19 cellular contexts compared by ENCODE assay signal in the genomic region with DNA sequence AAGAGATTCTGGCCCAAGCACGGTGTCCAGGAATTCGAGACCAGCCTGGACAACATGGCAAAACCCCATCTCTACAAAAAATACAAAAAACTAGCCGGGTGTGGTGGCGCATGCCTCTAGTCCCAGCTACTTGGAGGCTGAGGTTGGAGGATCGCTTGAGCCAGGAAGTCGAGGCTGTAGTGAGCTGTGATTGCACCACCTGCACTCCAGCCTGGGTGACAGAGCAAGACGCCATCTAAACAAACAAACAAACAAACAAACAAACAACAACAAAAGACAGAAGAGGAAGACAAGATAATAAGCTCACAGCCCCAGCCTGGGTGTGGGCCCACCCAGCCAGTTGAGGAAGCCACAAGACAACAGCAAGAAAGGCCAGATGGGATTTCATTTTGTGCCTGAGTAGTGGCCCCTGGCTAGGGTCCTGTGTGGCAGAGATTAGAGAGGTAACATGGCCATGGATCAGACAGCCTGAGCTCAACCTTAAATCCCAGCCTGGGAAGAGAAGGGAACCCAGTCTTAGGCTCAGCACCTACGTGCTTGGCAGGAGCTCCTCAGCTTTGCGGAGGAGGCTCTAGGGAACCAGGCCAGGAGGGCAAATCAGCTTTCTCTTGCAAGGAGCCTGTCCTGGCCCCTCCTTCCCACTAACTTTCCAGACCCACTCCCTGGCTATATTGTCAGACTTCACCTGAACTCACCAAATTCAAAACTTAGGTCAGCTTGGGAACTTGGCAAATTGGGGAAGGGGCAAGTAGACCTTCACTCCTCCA. TPM values are rescaled to one million over a fixed set of nuclear protein-coding genes. Genes with fewer than 3 reads are reported as not detected.
DNase-seq lines count a peak whose midpoint lies in the region; ATAC-seq, FAIRE-seq and TF ChIP-seq lines count a peak whose summit lies in the region.
"Had no signal": no experiment of that assay in that cellular context is flagged by ENCODE, and none has a peak within 500 bp of the region (broad histone marks: within the 10 kb centered on the region; RNA-seq: fewer than 3 reads in every experiment).

No MANE protein-coding gene starts in this region.

- POLR2A ChIA-PET in activated CD4-positive, alpha-beta T cell treated with anti-CD3 and anti-CD28 coated beads for 36 hours (lab: Charles Lee) = interaction anchor here (0.6 to 2.8 kb wide), 8 partner anchors 10 to 218 kb away, joined by 3 to 18 read pairs (median 4); a partner anchor contains a TSS

- H3K4me1 Mint-ChIP-seq in activated CD4-positive, alpha-beta T cell treated with anti-CD3 and anti-CD28 coated beads for 36 hours = no peaks in the 10 kb centered on the region
- H3K4me1 Mint-ChIP-seq: central memory CD8-positive, alpha-beta T cell had no signal

- H3K9me1 ChIP-seq in keratinocyte (ENCODE audit: control insufficient read depth, extremely low read depth, insufficient read depth, low read length) = no peaks in the 10 kb centered on the region

- H3K79me2 ChIP-seq in keratinocyte (ENCODE audit: control insufficient read depth, insufficient read depth, low read length) = no peaks in the 10 kb centered on the region

- H3K27me3 ChIP-seq in NT2/D1 (ENCODE audit: insufficient read depth, insufficient read length) = no peaks in the 10 kb centered on the region
- H3K27me3 ChIP-seq in keratinocyte (ENCODE audit: control insufficient read depth, extremely low read depth, insufficient read depth, low read length) = no peaks in the 10 kb centered on the region
- H3K27me3 ChIP-seq in spleen (replicated peaks in 1 of 7) = no peaks in the 10 kb centered on the region
- H3K27me3 ChIP-seq: neutrophil had no signal

- peak; percentile 4 for DNase-seq in activated CD4-positive, alpha-beta T cell treated with anti-CD3 and anti-CD28 coated beads for 36 hours
- no peak for DNase-seq in activated CD4-positive, alpha-beta T cell treated with anti-CD3 and anti-CD28 coated beads for 48 hours
- DNase-seq in NT2/D1 (ENCODE audit: low read depth, low spot score) (no peak), keratinocyte (ENCODE audit: low read depth, low spot score) (no peak), spleen (peak; percentile 30), ecto neural progenitor cell (ENCODE audit: low spot score) (no peak)
- DNase-seq: DND-41, NCI-H1048, NCI-H2171 treated with DMSO at 0.1 percent for 48 hours had no signal

- no peaks in the 10 kb centered on the region for H3K36me3 Mint-ChIP-seq in activated CD4-positive, alpha-beta T cell treated with anti-CD3 and anti-CD28 coated beads for 36 hours (ENCODE audit: low read depth)
- H3K36me3 Mint-ChIP-seq: activated naive CD8-positive, alpha-beta T cell; stimulated activated memory B cell treated with anti-CD40 and anti-IgM and Interleukin-4, amounts not matched to agents 10 μg/mL and 1 μg/mL and 100 μg/mL, for 72 hours had no signal

- no peak overlapping the region for H3K27ac ChIP-seq in keratinocyte (ENCODE audit: control insufficient read depth, insufficient read depth, low read length)
- H3K27ac ChIP-seq in spleen = no peak overlapping the region
- H3K27ac ChIP-seq: C4-2B, SK-N-MC had no signal

- FAIRE-seq in keratinocyte (lab: Jason Lieb, UNC) = no peak
- FAIRE-seq: frontal cortex had no signal

- intact Hi-C loops in activated CD4-positive, alpha-beta T cell treated with anti-CD3 and anti-CD28 coated beads for 36 hours (cut with DNase I, micrococcal nuclease) = no loop called here
- intact Hi-C loops in spleen (cut with DNase I; ENCODE audit: low total_unique reads) = no loop called here

- no peak overlapping the region for H3K4me3 ChIP-seq in NT2/D1 (ENCODE audit: insufficient read length, low read depth)
- H3K4me3 ChIP-seq in keratinocyte (ENCODE audit: control insufficient read depth in 2 of 3, extremely low read depth in 1 of 3, insufficient read depth in 2 of 3, low read depth in 1 of 3, low read length in 3 of 3) = no peak overlapping the region
- H3K4me3 ChIP-seq in spleen = no peak overlapping the region
- H3K4me3 ChIP-seq: SK-N-MC had no signal

- no peaks in the 10 kb centered on the region for H3K9me3 Mint-ChIP-seq in activated CD4-positive, alpha-beta T cell treated with anti-CD3 and anti-CD28 coated beads for 36 hours (ENCODE audit: low read depth)
- H3K9me3 Mint-ChIP-seq: central memory CD8-positive, alpha-beta T cell; stimulated activated memory B cell treated with anti-CD40 and anti-IgM and Interleukin-4, amounts not matched to agents 10 μg/mL and 1 μg/mL and 100 μg/mL, for 72 hours had no signal

- ATAC-seq in activated CD4-positive, alpha-beta T cell treated with anti-CD3 and anti-CD28 coated beads for 36 hours = no peak
- ATAC-seq in GM18873 (IDR thresholded peaks at IDR 0.05; ENCODE audit: low FRiP score, unreplicated experiment) (no peak), HG02885 (IDR thresholded peaks at IDR 0.05; ENCODE audit: poor library complexity, unreplicated experiment) (no peak)

- no peak overlapping the region for H3K4me2 ChIP-seq in keratinocyte (ENCODE audit: control insufficient read depth, extremely low read depth, insufficient read depth, low read depth, low read length)

- CTCF ChIA-PET in activated CD4-positive, alpha-beta T cell treated with anti-CD3 and anti-CD28 coated beads for 36 hours (lab: Charles Lee) = interaction anchor here (0.5 to 1.8 kb wide), 11 partner anchors 9 to 220 kb away, joined by 3 to 8 read pairs (median 4); a partner anchor contains a TSS

- no peak for TF ChIP-seq POLR2A in spleen (IDR thresholded peaks at IDR 0.05)

- no peaks in the 10 kb centered on the region for H4K20me1 ChIP-seq in keratinocyte (ENCODE audit: control insufficient read depth, extremely low read depth, insufficient read depth, low read length)

- TF ChIP-seq CTCF in keratinocyte (optimal IDR thresholded peaks at IDR 0.05 in 1 of 3, IDR thresholded peaks at IDR 0.05 in 1 of 3, conservative IDR thresholded peaks at IDR 0.05 in 1 of 3; ENCODE audit: extremely low read depth in 1 of 3, insufficient read depth in 2 of 3, low read length in 3 of 3) (no peak), spleen (IDR thresholded peaks at IDR 0.05 in 8 of 11, conservative IDR thresholded peaks at IDR 0.05 in 3 of 11) (no peak)

- H3K9ac ChIP-seq in NT2/D1 (ENCODE audit: insufficient read length, low read depth) (peak overlapping the region; percentile 27), keratinocyte (ENCODE audit: control insufficient read depth, extremely low read depth, insufficient read depth, low read length) (no peak overlapping the region)

- no peaks in the 10 kb centered on the region for H3K27me3 Mint-ChIP-seq in activated CD4-positive, alpha-beta T cell treated with anti-CD3 and anti-CD28 coated beads for 36 hours
- H3K27me3 Mint-ChIP-seq: activated naive CD8-positive, alpha-beta T cell; central memory CD8-positive, alpha-beta T cell; stimulated activated memory B cell treated with anti-CD40 and anti-IgM and Interleukin-4, amounts not matched to agents 10 μg/mL and 1 μg/mL and 100 μg/mL, for 72 hours had no signal

- H3K9me3 ChIP-seq in NT2/D1 (ENCODE audit: insufficient read depth, low read length) (no peaks in the 10 kb centered on the region), keratinocyte (ENCODE audit: control insufficient read depth, low read depth, low read length) (no peaks in the 10 kb centered on the region), spleen (no peaks in the 10 kb centered on the region)
- H3K9me3 ChIP-seq: neutrophil had no signal

- H3K4me3 Mint-ChIP-seq in activated CD4-positive, alpha-beta T cell treated with anti-CD3 and anti-CD28 coated beads for 36 hours = no peak overlapping the region
- H3K4me3 Mint-ChIP-seq: activated naive CD8-positive, alpha-beta T cell; central memory CD8-positive, alpha-beta T cell; stimulated activated memory B cell treated with anti-CD40 and anti-IgM and Interleukin-4, amounts not matched to agents 10 μg/mL and 1 μg/mL and 100 μg/mL, for 72 hours had no signal

- H3K36me3 ChIP-seq in NT2/D1 (ENCODE audit: insufficient read depth, insufficient read length, low read length) (no peaks in the 10 kb centered on the region), keratinocyte (ENCODE audit: control insufficient read depth in 2 of 2, extremely low read depth in 1 of 2, insufficient read depth in 2 of 2, low read length in 2 of 2) (no peaks in the 10 kb centered on the region), spleen (no peaks in the 10 kb centered on the region)
- H3K36me3 ChIP-seq: neutrophil had no signal

- dilution Hi-C loops in keratinocyte (cut with MboI; ENCODE audit: extremely low pct_ligation_motif_present, low sequenced_read_pairs) = no loop called here

- H3K27ac Mint-ChIP-seq in activated CD4-positive, alpha-beta T cell treated with anti-CD3 and anti-CD28 coated beads for 36 hours = no peak overlapping the region
- H3K27ac Mint-ChIP-seq: activated naive CD8-positive, alpha-beta T cell; stimulated activated memory B cell treated with anti-CD40 and anti-IgM and Interleukin-4, amounts not matched to agents 10 μg/mL and 1 μg/mL and 100 μg/mL, for 72 hours had no signal

- 87 to 93% (median 90%) methylated on average over 9 of the region's 9 CpGs for WGBS in spleen, 5 donors

- H3K4me1 ChIP-seq in NT2/D1 (ENCODE audit: insufficient read depth, insufficient read length) (peaks cover 12% of the 10 kb centered on the region), keratinocyte (ENCODE audit: control insufficient read depth, extremely low read depth, insufficient read depth, low read length) (peaks cover 6% of the 10 kb centered on the region), spleen (no peaks in the 10 kb centered on the region)

- peak overlapping the region; percentile 22 for H2AFZ ChIP-seq in keratinocyte (ENCODE audit: control insufficient read depth, low read length)

RNA-seq across cellular contexts. Expression of a gene that starts 4.9 kb away (rescaled TPM):
- under 1 TPM; 0.69 to 0.71 TPM for total RNA-seq in activated CD4-positive, alpha-beta T cell treated with anti-CD3 and anti-CD28 coated beads for 36 hours
- polyA plus RNA-seq in keratinocyte = 0.07 to 0.14 TPM (median 0.13 TPM) in 3 replicates
- 0.21 TPM for polyA plus RNA-seq in keratinocyte (2011; ENCODE audit: low read depth)
- 0.03 TPM in 1 of 2 replicates, not detected in the other for polyA plus RNA-seq in keratinocyte (2011; cell fraction: cytosol; rRNA removed)
- polyA plus RNA-seq in keratinocyte (2011; cell fraction: nucleus; rRNA removed) = 0.43 and 0.53 TPM in 2 replicates
- polyA plus RNA-seq in keratinocyte (2012; ENCODE audit: low replicate concordance) = 0.14 TPM in 1 of 2 replicates, not detected in the other
- 0.16 TPM in 1 of 3 replicates, not detected in the others for polyA minus RNA-seq in keratinocyte
- polyA minus RNA-seq in keratinocyte (2011; cell fraction: cytosol; rRNA and poly(A)+ RNA removed) = not detected
- polyA minus RNA-seq in keratinocyte (2011; cell fraction: nucleus; rRNA and poly(A)+ RNA removed) = not detected in 2 replicates
- under 1 TPM in 4 of 7 donors, not detected in 3; 0.16 to 0.61 (median 0.30) TPM for total RNA-seq in spleen
- under 1 TPM; 0.32 to 0.89 (median 0.80) TPM for polyA plus RNA-seq in spleen

RNA-seq across cellular contexts. Expression of a gene that starts 7.3 kb away (rescaled TPM):
- total RNA-seq in activated CD4-positive, alpha-beta T cell treated with anti-CD3 and anti-CD28 coated beads for 36 hours = 10 to 100 TPM; 52.1 to 52.7 TPM
- polyA plus RNA-seq in keratinocyte = 30.6 to 34.0 TPM (median 33.5 TPM) in 3 replicates
- 38.6 TPM for polyA plus RNA-seq in keratinocyte (2011; ENCODE audit: low read depth)
- polyA plus RNA-seq in keratinocyte (2011; cell fraction: cytosol; rRNA removed) = 23.9 and 32.6 TPM in 2 replicates
- 111 and 118 TPM in 2 replicates for polyA plus RNA-seq in keratinocyte (2011; cell fraction: nucleus; rRNA removed)
- polyA plus RNA-seq in keratinocyte (2012; ENCODE audit: low replicate concordance) = 21.8 and 38.7 TPM in 2 replicates
- 30.0 to 41.4 TPM (median 39.0 TPM) in 3 replicates for polyA minus RNA-seq in keratinocyte
- 31.7 TPM for polyA minus RNA-seq in keratinocyte (2011; cell fraction: cytosol; rRNA and poly(A)+ RNA removed)
- polyA minus RNA-seq in keratinocyte (2011; cell fraction: nucleus; rRNA and poly(A)+ RNA removed) = 46.9 and 49.6 TPM in 2 replicates
- total RNA-seq in spleen = 10 to 100 TPM; 22.0 to 51.7 (median 33.1) TPM
- polyA plus RNA-seq in spleen = 10 to 100 TPM; 14.7 to 24.6 (median 24.3) TPM

RNA-seq across cellular contexts. Expression of a gene that starts 14.2 kb away (rescaled TPM):
- under 1 TPM in 1 of 2 experiments, not detected in 1; 0.32 TPM for total RNA-seq in activated CD4-positive, alpha-beta T cell treated with anti-CD3 and anti-CD28 coated beads for 36 hours
- polyA plus RNA-seq in keratinocyte (not detected in 3 replicates), spleen (under 1 TPM; 0.15 to 0.58 (median 0.22) TPM)
- not detected for polyA plus RNA-seq in keratinocyte (2011; ENCODE audit: low read depth)
- polyA plus RNA-seq in keratinocyte (2011; cell fraction: cytosol; rRNA removed) = not detected in 2 replicates
- polyA plus RNA-seq in keratinocyte (2011; cell fraction: nucleus; rRNA removed) = not detected in 2 replicates
- 0.48 and 0.80 TPM in 2 replicates for polyA plus RNA-seq in keratinocyte (2012; ENCODE audit: low replicate concordance)
- not detected in 3 replicates for polyA minus RNA-seq in keratinocyte
- polyA minus RNA-seq in keratinocyte (2011; cell fraction: cytosol; rRNA and poly(A)+ RNA removed) = not detected
- not detected in 2 replicates for polyA minus RNA-seq in keratinocyte (2011; cell fraction: nucleus; rRNA and poly(A)+ RNA removed)
- total RNA-seq in spleen = 1 to 10 TPM in 2 of 7 donors, under 1 TPM in 2, not detected in 3; 0.82 to 2.1 (median 1.1) TPM
- total RNA-seq: A172, frontal cortex had no signal

RNA-seq across cellular contexts. Expression of a gene that starts 15.4 kb away (rescaled TPM):
- total RNA-seq in activated CD4-positive, alpha-beta T cell treated with anti-CD3 and anti-CD28 coated beads for 36 hours = 10 to 100 TPM; 16.7 to 17.2 TPM
- polyA plus RNA-seq in keratinocyte = 2.2 to 3.9 TPM (median 2.9 TPM) in 3 replicates
- 4.7 TPM for polyA plus RNA-seq in keratinocyte (2011; ENCODE audit: low read depth)
- 0.47 and 0.50 TPM in 2 replicates for polyA plus RNA-seq in keratinocyte (2011; cell fraction: cytosol; rRNA removed)
- polyA plus RNA-seq in keratinocyte (2011; cell fraction: nucleus; rRNA removed) = 19.0 and 20.5 TPM in 2 replicates
- polyA plus RNA-seq in keratinocyte (2012; ENCODE audit: low replicate concordance) = 1.7 and 4.0 TPM in 2 replicates
- 1.1 to 2.5 TPM (median 2.2 TPM) in 3 replicates for polyA minus RNA-seq in keratinocyte
- polyA minus RNA-seq in keratinocyte (2011; cell fraction: cytosol; rRNA and poly(A)+ RNA removed) = not detected
- 5.1 and 5.5 TPM in 2 replicates for polyA minus RNA-seq in keratinocyte (2011; cell fraction: nucleus; rRNA and poly(A)+ RNA removed)
- total RNA-seq in spleen = 10 to 100 TPM in 1 of 7 donors, 1 to 10 TPM in 6; 2.8 to 11.9 (median 7.3) TPM
- 1 to 10 TPM in 2 of 3 donors, under 1 TPM in 1; 0.73 to 5.5 (median 1.1) TPM for polyA plus RNA-seq in spleen

RNA-seq across cellular contexts. Expression of a gene that starts 17.6 kb away (rescaled TPM):
- total RNA-seq in activated CD4-positive, alpha-beta T cell treated with anti-CD3 and anti-CD28 coated beads for 36 hours = 1,000 to 10,000 TPM; 3,005 to 3,275 TPM
- 1,764 to 2,149 TPM (median 1,890 TPM) in 3 replicates for polyA plus RNA-seq in keratinocyte
- 1,489 TPM for polyA plus RNA-seq in keratinocyte (2011; ENCODE audit: low read depth)
- 1,963 and 2,381 TPM in 2 replicates for polyA plus RNA-seq in keratinocyte (2011; cell fraction: cytosol; rRNA removed)
- polyA plus RNA-seq in keratinocyte (2011; cell fraction: nucleus; rRNA removed) = 529 and 600 TPM in 2 replicates
- 2,173 and 2,970 TPM in 2 replicates for polyA plus RNA-seq in keratinocyte (2012; ENCODE audit: low replicate concordance)
- 237 to 673 TPM (median 537 TPM) in 3 replicates for polyA minus RNA-seq in keratinocyte
- 965 TPM for polyA minus RNA-seq in keratinocyte (2011; cell fraction: cytosol; rRNA and poly(A)+ RNA removed)
- 131 and 151 TPM in 2 replicates for polyA minus RNA-seq in keratinocyte (2011; cell fraction: nucleus; rRNA and poly(A)+ RNA removed)
- 1,000 to 10,000 TPM; 1,626 to 2,405 (median 2,159) TPM for total RNA-seq in spleen
- polyA plus RNA-seq in spleen = 1,000 to 10,000 TPM; 4,436 to 6,194 (median 5,972) TPM

Comparison
In these comparisons a context has a peak if more than half of its experiments do, and no peak if none do; other contexts are left out.
1. DNase-seq: peak in activated CD4-positive, alpha-beta T cell treated with anti-CD3 and anti-CD28 coated beads for 36 hours (single experiment) and spleen (single experiment); none in activated CD4-positive, alpha-beta T cell treated with anti-CD3 and anti-CD28 coated beads for 48 hours (single experiment), NT2/D1 (single experiment), keratinocyte (single experiment) and ecto neural progenitor cell (single experiment).